In genomic region chr12:46217686-46218508, GRCh38 we compare ENCODE assay signal across 10 cellular contexts. TPM values are rescaled to one million over a fixed set of nuclear protein-coding genes. Genes with fewer than 3 reads are reported as not detected.
DNase-seq lines count a peak whose midpoint lies in the region; ATAC-seq lines count a peak whose summit lies in the region.
"Had no signal": no experiment of that assay in that cellular context is flagged by ENCODE, and none has a peak within 500 bp of the region (broad histone marks: within the 10 kb centered on the region; RNA-seq: fewer than 3 reads in every experiment).

No MANE protein-coding gene starts in this region.

- peak; percentile 73 for DNase-seq in activated CD4-positive, alpha-beta T cell treated with anti-CD3 and anti-CD28 coated beads for 36 hours
- DNase-seq in activated CD4-positive, alpha-beta T cell treated with anti-CD3 and anti-CD28 coated beads for 1 hour = no peak
- DNase-seq in NOMO-1 (lab: John Stamatoyannopoulos, UW; ENCODE audit: unreplicated experiment in 2 of 2) (peak; percentile 87 to 96), DMS114 treated with DMSO at 0.1 percent for 48 hours (lab: John Stamatoyannopoulos, UW; ENCODE audit: unreplicated experiment) (no peak), inferior parietal cortex (ENCODE audit: extremely low spot score) (no peak)
- peak; percentile 71 for DNase-seq in stimulated activated naive B cell treated with anti-CD40 and anti-IgM and Interleukin-4, amounts not matched to agents 10 μg/mL and 1 μg/mL and 100 μg/mL, for 72 hours

- H3K36me3 Mint-ChIP-seq in activated CD4-positive, alpha-beta T cell treated with anti-CD3 and anti-CD28 coated beads for 36 hours (ENCODE audit: low read depth) = peaks cover 85% of the 10 kb centered on the region
- H3K36me3 Mint-ChIP-seq in activated naive CD8-positive, alpha-beta T cell = peaks cover 45% of the 10 kb centered on the region
- peaks cover 70 to 78% of the 10 kb centered on the region in 2 donors for H3K36me3 Mint-ChIP-seq in stimulated activated naive B cell treated with anti-CD40 and anti-IgM and Interleukin-4, amounts not matched to agents 10 μg/mL and 1 μg/mL and 100 μg/mL, for 72 hours

- no peaks in the 10 kb centered on the region for H3K27me3 Mint-ChIP-seq in activated CD4-positive, alpha-beta T cell treated with anti-CD3 and anti-CD28 coated beads for 36 hours
- H3K27me3 Mint-ChIP-seq in activated naive CD8-positive, alpha-beta T cell = no peaks in the 10 kb centered on the region
- H3K27me3 Mint-ChIP-seq in stimulated activated naive B cell treated with anti-CD40 and anti-IgM and Interleukin-4, amounts not matched to agents 10 μg/mL and 1 μg/mL and 100 μg/mL, for 72 hours = no peaks in the 10 kb centered on the region

- no peaks in the 10 kb centered on the region for H3K9me3 Mint-ChIP-seq in activated CD4-positive, alpha-beta T cell treated with anti-CD3 and anti-CD28 coated beads for 36 hours (ENCODE audit: low read depth)
- no peaks in the 10 kb centered on the region for H3K9me3 Mint-ChIP-seq in activated naive CD8-positive, alpha-beta T cell (ENCODE audit: low read depth)
- peaks cover 0 to 2% of the 10 kb centered on the region in 2 donors for H3K9me3 Mint-ChIP-seq in stimulated activated naive B cell treated with anti-CD40 and anti-IgM and Interleukin-4, amounts not matched to agents 10 μg/mL and 1 μg/mL and 100 μg/mL, for 72 hours

- POLR2A ChIA-PET in activated CD4-positive, alpha-beta T cell treated with anti-CD3 and anti-CD28 coated beads for 36 hours (lab: Charles Lee) = interaction anchor here (0.5 to 4.7 kb wide), 5 partner anchors 8 to 1362 kb away, joined by 3 to 88 read pairs (median 4); partner anchors contain the start of gene SLC38A1

- H3K4me3 Mint-ChIP-seq in activated CD4-positive, alpha-beta T cell treated with anti-CD3 and anti-CD28 coated beads for 36 hours = peak overlapping the region; percentile 37
- peak overlapping the region; percentile 78 for H3K4me3 Mint-ChIP-seq in activated naive CD8-positive, alpha-beta T cell
- H3K4me3 Mint-ChIP-seq in stimulated activated naive B cell treated with anti-CD40 and anti-IgM and Interleukin-4, amounts not matched to agents 10 μg/mL and 1 μg/mL and 100 μg/mL, for 72 hours = peak overlapping the region; percentile 68 to 73

- peak overlapping the region; percentile 88 for H3K27ac Mint-ChIP-seq in activated CD4-positive, alpha-beta T cell treated with anti-CD3 and anti-CD28 coated beads for 36 hours
- peak overlapping the region; percentile 98 for H3K27ac Mint-ChIP-seq in activated naive CD8-positive, alpha-beta T cell
- peak overlapping the region; percentile 90 for H3K27ac Mint-ChIP-seq in stimulated activated naive B cell treated with anti-CD40 and anti-IgM and Interleukin-4, amounts not matched to agents 10 μg/mL and 1 μg/mL and 100 μg/mL, for 72 hours

- CTCF ChIA-PET in activated CD4-positive, alpha-beta T cell treated with anti-CD3 and anti-CD28 coated beads for 36 hours (lab: Charles Lee) = interaction anchor here (0.8 to 1.2 kb wide), 5 partner anchors 12 to 63 kb away, joined by 3 to 4 read pairs (median 4); no protein-coding TSS in a partner anchor

- no peak for ATAC-seq in activated CD4-positive, alpha-beta T cell treated with anti-CD3 and anti-CD28 coated beads for 36 hours
- ATAC-seq in HG02798 (IDR thresholded peaks at IDR 0.05; ENCODE audit: poor library complexity, unreplicated experiment) = peak; percentile 68
- ATAC-seq in stimulated activated naive B cell treated with anti-CD40 and anti-IgM and Interleukin-4, amounts not matched to agents 10 μg/mL and 1 μg/mL and 100 μg/mL, for 72 hours (replicated peaks) = peak; percentile 73 to 80
- ATAC-seq: A549, gastrocnemius medialis had no signal

- intact Hi-C loops in activated CD4-positive, alpha-beta T cell treated with anti-CD3 and anti-CD28 coated beads for 36 hours (cut with DNase I, micrococcal nuclease) = loop anchor here (1.0 to 10.0 kb wide), 15 partner anchors 8 to 1889 kb away; partner anchors contain the start of genes ARID2 (in 2 of the 2), RPAP3 (in 2 of the 2), SCAF11 (in 1 of the 2) and SENP1 (in 1 of the 2)

- peaks cover 95% of the 10 kb centered on the region for H3K4me1 Mint-ChIP-seq in activated CD4-positive, alpha-beta T cell treated with anti-CD3 and anti-CD28 coated beads for 36 hours
- peaks cover 97% of the 10 kb centered on the region for H3K4me1 Mint-ChIP-seq in activated naive CD8-positive, alpha-beta T cell (ENCODE audit: low read depth)
- peaks cover 58 to 92% of the 10 kb centered on the region in 2 donors for H3K4me1 Mint-ChIP-seq in stimulated activated naive B cell treated with anti-CD40 and anti-IgM and Interleukin-4, amounts not matched to agents 10 μg/mL and 1 μg/mL and 100 μg/mL, for 72 hours

RNA-seq across cellular contexts. Expression of gene SLC38A1, which starts 50.9 kb away (rescaled TPM):
- total RNA-seq in activated CD4-positive, alpha-beta T cell treated with anti-CD3 and anti-CD28 coated beads for 36 hours = 100 to 1,000 TPM; 167 to 180 TPM

Comparison
In these comparisons a context has a peak if more than half of its experiments do, and no peak if none do; other contexts are left out.
1. DNase-seq: peak in activated CD4-positive, alpha-beta T cell treated with anti-CD3 and anti-CD28 coated beads for 36 hours (single experiment), NOMO-1 (2 of 2) and stimulated activated naive B cell treated with anti-CD40 and anti-IgM and Interleukin-4, amounts not matched to agents 10 μg/mL and 1 μg/mL and 100 μg/mL, for 72 hours (single experiment); none in activated CD4-positive, alpha-beta T cell treated with anti-CD3 and anti-CD28 coated beads for 1 hour (single experiment), DMS114 treated with DMSO at 0.1 percent for 48 hours (single experiment) and inferior parietal cortex (single experiment).
2. Peak in every context shown above with its lines, with median percentiles within 50 percentile points of each other: H3K27ac Mint-ChIP-seq and H3K4me3 Mint-ChIP-seq.